16 cellular contexts compared by ENCODE assay signal in the genomic region with DNA sequence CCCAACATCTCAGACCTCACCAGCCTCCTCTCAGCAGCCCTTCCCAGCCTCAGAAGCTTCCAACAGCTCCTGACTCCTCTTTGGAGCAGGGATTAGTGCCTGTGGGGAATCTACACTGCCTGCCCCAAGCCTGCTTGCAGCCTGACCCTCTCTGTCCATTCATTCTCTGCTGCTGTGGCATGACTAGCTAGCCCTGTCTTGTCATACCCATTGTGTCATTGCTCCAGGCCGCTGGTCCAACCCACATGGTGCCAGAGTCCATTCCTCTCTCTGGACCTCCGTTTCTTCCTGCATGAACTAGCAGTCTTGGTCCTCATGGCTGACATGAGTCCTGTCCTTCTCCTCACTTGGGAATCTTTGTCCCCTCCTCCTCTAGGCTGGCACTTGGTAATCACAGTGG. TPM values are rescaled to one million over a fixed set of nuclear protein-coding genes. Genes with fewer than 3 reads are reported as not detected.
DNase-seq lines count a peak whose midpoint lies in the region; ATAC-seq, FAIRE-seq and TF ChIP-seq lines count a peak whose summit lies in the region.
"Had no signal": no experiment of that assay in that cellular context is flagged by ENCODE, and none has a peak within 500 bp of the region (broad histone marks: within the 10 kb centered on the region; RNA-seq: fewer than 3 reads in every experiment).

No MANE protein-coding gene starts in this region.

- ATAC-seq in IMR-90 (ENCODE audit: low read depth) (no peak), right lobe of liver (peak; percentile 16 to 74 (median 46)), GM19455 (IDR thresholded peaks at IDR 0.05; ENCODE audit: unreplicated experiment) (no peak)
- ATAC-seq: SK-N-SH treated with all-trans-retinoic acid at 6 μM for 48 hours had no signal

- no peak for TF ChIP-seq EP300 in H1 (IDR thresholded peaks at IDR 0.05; ENCODE audit: borderline replicate concordance in 1 of 2, low read depth in 2 of 2, low read length in 2 of 2)

- H2BK120ac ChIP-seq in IMR-90 (ENCODE audit: low read depth, low read length) (no peak overlapping the region), H1 (replicated peaks; ENCODE audit: low read depth, low read length) (no peak overlapping the region)

- DNase-seq in IMR-90 (no peak), H1 (ENCODE audit: low read depth in 1 of 2, low spot score in 2 of 2) (no peak), right lobe of liver (peak; percentile 25 to 45 (median 42)), small intestine (peak; percentile 77), UCSD-AML1 (lab: John Stamatoyannopoulos, UW; ENCODE audit: unreplicated experiment) (no peak), anterior cingulate cortex (lab: John Stamatoyannopoulos, UW) (no peak), RCC 7860 (ENCODE audit: low spot score) (no peak)
- DNase-seq: DMS79 treated with DMSO at 0.1 percent for 48 hours, GOT3, NCI-H1105 treated with DMSO at 0.1 percent for 48 hours, NCI-H1694, NCI-H2081 treated with DMSO at 0.1 percent for 48 hours, SHP77 treated with DMSO at 0.1 percent for 48 hours had no signal

- H2BK20ac ChIP-seq in IMR-90 (ENCODE audit: low read depth, low read length) = no peak overlapping the region
- H2BK20ac ChIP-seq in H1 (ENCODE audit: low read length) = no peak overlapping the region

- H3K27me3 ChIP-seq in IMR-90 (ENCODE audit: control insufficient read depth, insufficient read depth, low read length) (no peaks in the 10 kb centered on the region; the same call in 1 of the 2 replicates), H1 (replicated peaks in 1 of 4; ENCODE audit: control insufficient read depth in 3 of 4, extremely low read depth in 1 of 4, insufficient read depth in 3 of 4, low read length in 3 of 4) (no peaks in the 10 kb centered on the region), right lobe of liver (no peaks in the 10 kb centered on the region), small intestine (ENCODE audit: control insufficient read depth in 2 of 2, insufficient read depth in 2 of 2, low read length in 2 of 2) (no peaks in the 10 kb centered on the region)

- H3K4me1 ChIP-seq in IMR-90 (ENCODE audit: control insufficient read depth, insufficient read depth, low read length) (peaks cover 17% of the 10 kb centered on the region), H1 (replicated peaks in 1 of 4; ENCODE audit: control insufficient read depth in 3 of 4, insufficient read depth in 4 of 4, low read length in 3 of 4) (no peaks in the 10 kb centered on the region; a peak in 1 of 7 replicates), right lobe of liver (peaks cover 0 to 11% (median 3%) of the 10 kb centered on the region in 4 donors), small intestine (ENCODE audit: control insufficient read depth in 2 of 2, insufficient read depth in 1 of 2, low read depth in 1 of 2, low read length in 1 of 2) (no peaks in the 10 kb centered on the region)

- no peaks in the 10 kb centered on the region for H3K79me1 ChIP-seq in IMR-90 (ENCODE audit: low read depth in 1 of 2, low read length in 2 of 2)
- H3K79me1 ChIP-seq in H1 (ENCODE audit: low read depth, low read length) = no peaks in the 10 kb centered on the region

- H3K18ac ChIP-seq in IMR-90 (ENCODE audit: low read depth, low read length) = no peak overlapping the region
- no peak overlapping the region for H3K18ac ChIP-seq in H1 (ENCODE audit: extremely low read depth, low read length)

- peaks cover 9% of the 10 kb centered on the region for H3K9me1 ChIP-seq in IMR-90 (ENCODE audit: insufficient read depth, low read length)

- H3K14ac ChIP-seq in IMR-90 (replicated peaks; ENCODE audit: low read depth, low read length) = no peak overlapping the region
- no peak overlapping the region for H3K14ac ChIP-seq in H1 (ENCODE audit: insufficient read length)

- no peak overlapping the region for H2AK9ac ChIP-seq in IMR-90 (replicated peaks; ENCODE audit: low read depth, low read length, poor library complexity)

- in situ Hi-C loops in IMR-90 (cut with MboI; ENCODE audit: low sequenced_read_pairs) = no loop called here

- H3K27ac ChIP-seq in IMR-90 (ENCODE audit: insufficient read depth, low read length) = no peak overlapping the region
- no peak overlapping the region for H3K27ac ChIP-seq in H1 (ENCODE audit: low read depth, low read length)
- no peak overlapping the region for H3K27ac ChIP-seq in right lobe of liver
- H3K27ac ChIP-seq in small intestine (ENCODE audit: low read depth in 1 of 2, low read length in 1 of 2) = no peak overlapping the region

- H3K23ac ChIP-seq in IMR-90 (ENCODE audit: low read depth, low read length) (no peak overlapping the region), H1 (ENCODE audit: insufficient read length) (no peak overlapping the region)

- CTCF ChIA-PET in IMR-90 (lab: Yijun Ruan, JAX) (no interaction called here), H1 (lab: Charles Lee; ENCODE audit: partially characterized antibody) (interaction anchor here (1.3 to 1.5 kb wide), 2 partner anchors 9 to 10 kb away, joined by 4 read pairs; no protein-coding TSS in a partner anchor)

- H4K20me1 ChIP-seq in IMR-90 (ENCODE audit: insufficient read depth, low read length) (no peaks in the 10 kb centered on the region), H1 (replicated peaks in 1 of 2; ENCODE audit: control insufficient read depth in 1 of 2, insufficient read depth in 2 of 2, low read length in 2 of 2) (no peaks in the 10 kb centered on the region)

- H3K4me2 ChIP-seq in IMR-90 (ENCODE audit: low read depth, low read length) = no peak overlapping the region
- no peak overlapping the region for H3K4me2 ChIP-seq in H1 (ENCODE audit: insufficient read depth in 1 of 2, low read depth in 2 of 2, low read length in 2 of 2)

- no peak overlapping the region for H2BK12ac ChIP-seq in H1 (ENCODE audit: low read depth, low read length)

- H3K4me3 ChIP-seq in IMR-90 (ENCODE audit: insufficient read depth, low read depth, low read length) (no peak overlapping the region), H1 (ENCODE audit: extremely low read depth in 1 of 4, insufficient read depth in 2 of 4, low read depth in 3 of 4, low read length in 4 of 4) (no peak overlapping the region), right lobe of liver (no peak overlapping the region), small intestine (ENCODE audit: low read depth in 1 of 2, low read length in 2 of 2) (no peak overlapping the region)
- H3K4me3 ChIP-seq: K562 had no signal

- TF ChIP-seq CTCF in IMR-90 (conservative IDR thresholded peaks at IDR 0.05; ENCODE audit: low read depth, low read length) = no peak
- no peak for TF ChIP-seq CTCF in H1 (IDR thresholded peaks at IDR 0.05; ENCODE audit: control extremely low read depth in 1 of 3, insufficient read depth in 1 of 3, low read depth in 1 of 3, low read length in 3 of 3)
- TF ChIP-seq CTCF in right lobe of liver (IDR thresholded peaks at IDR 0.05) = no peak

- no peak overlapping the region for H4K5ac ChIP-seq in IMR-90 (ENCODE audit: low read depth, low read length)
- no peak overlapping the region for H4K5ac ChIP-seq in H1 (ENCODE audit: insufficient read length, low read depth, low read length)

- 100% methylated on average over 2 of the region's 2 CpGs; no CpG with 5 or more reads in 1 of the 2 experiments for WGBS in IMR-90 (ENCODE audit: extremely low coverage in 2 of 2, insufficient read length in 1 of 2), 2 experiments
- WGBS in H1 (ENCODE audit: extremely low coverage in 1 of 2, insufficient coverage in 1 of 2, insufficient read length in 1 of 2, insufficient replicate concordance in 2 of 2, low coverage in 1 of 2, low lambda C conversion rate in 2 of 2, missing lambda C conversion rate in 1 of 2), 2 experiments = 86% methylated on average over 2 of the region's 2 CpGs; no CpG with 5 or more reads in 1 of the 2 experiments
- 30% methylated on average over 2 of the region's 2 CpGs for WGBS in right lobe of liver (ENCODE audit: insufficient coverage, low coverage, low lambda C conversion rate, missing lambda C conversion rate)
- WGBS in small intestine, 3 donors = 23 to 62% (median 43%) methylated on average over 2 of the region's 2 CpGs

- TF ChIP-seq RAD21 in IMR-90 (IDR thresholded peaks at IDR 0.05; ENCODE audit: low read length) = no peak
- TF ChIP-seq RAD21 in H1 (IDR thresholded peaks at IDR 0.05 in 1 of 2, conservative IDR thresholded peaks at IDR 0.05 in 1 of 2; ENCODE audit: low read depth in 2 of 2, low read length in 2 of 2) = no peak

- H3K9me3 ChIP-seq in IMR-90 (ENCODE audit: control insufficient read depth, insufficient read depth, low read length) (peaks cover 14% of the 10 kb centered on the region), H1 (ENCODE audit: insufficient read depth in 2 of 2, low read depth in 1 of 2, low read length in 1 of 2) (peaks cover 2 to 3% of the 10 kb centered on the region in 2 experiments; a peak in 1 of 4 replicates), right lobe of liver (no peaks in the 10 kb centered on the region), small intestine (ENCODE audit: control insufficient read depth, low read depth) (no peaks in the 10 kb centered on the region)

- BruUV-seq in IMR-90 (replicated peaks; lab: Mats Ljungman, UMichigan) = no TSS peak

- no peak for FAIRE-seq in H1 (lab: Jason Lieb, UNC)
- no peak for FAIRE-seq in small intestine (lab: Jason Lieb, UNC)
- FAIRE-seq in RCC 7860 (lab: Jason Lieb, UNC) = no peak
- FAIRE-seq: K562 had no signal

- H2AFZ ChIP-seq in IMR-90 (replicated peaks; ENCODE audit: low read length, poor library complexity) (peak overlapping the region; percentile 14), H1 (ENCODE audit: low read length) (no peak overlapping the region)

- H3K23me2 ChIP-seq in H1 (ENCODE audit: low read depth, low read length) = no peaks in the 10 kb centered on the region

- dilution Hi-C loops in IMR-90 (cut with HindIII; ENCODE audit: low sequenced_read_pairs, unreplicated experiment) = no loop called here

- TF ChIP-seq POLR2A in IMR-90 (IDR thresholded peaks at IDR 0.05; ENCODE audit: low read depth, low read length) (no peak), H1 (IDR thresholded peaks at IDR 0.05; ENCODE audit: control extremely low read depth in 1 of 2, low read depth in 2 of 2, low read length in 2 of 2) (no peak), right lobe of liver (IDR thresholded peaks at IDR 0.05) (no peak)

- H4K91ac ChIP-seq in IMR-90 (ENCODE audit: insufficient read depth, low read depth, low read length) (no peak overlapping the region), H1 (replicated peaks; ENCODE audit: insufficient read length, low read length) (no peak overlapping the region)

- H3K4ac ChIP-seq in IMR-90 (ENCODE audit: low read depth, low read length) (no peak overlapping the region), H1 (replicated peaks; ENCODE audit: insufficient read length, low read depth, low read length) (no peak overlapping the region)

- no peak overlapping the region for H4K8ac ChIP-seq in IMR-90 (ENCODE audit: low read depth in 2 of 2, low read length in 2 of 2)
- no peak overlapping the region for H4K8ac ChIP-seq in H1 (ENCODE audit: extremely low read depth, insufficient read depth, low read length)

- no peaks in the 10 kb centered on the region for H3K79me2 ChIP-seq in H1 (ENCODE audit: control insufficient read depth in 1 of 2, insufficient read depth in 2 of 2, low read length in 2 of 2)

- H3K9ac ChIP-seq in IMR-90 (ENCODE audit: low read depth, low read length) (no peak overlapping the region), H1 (replicated peaks in 1 of 4; ENCODE audit: extremely low read depth in 1 of 4, low read depth in 3 of 4, low read length in 3 of 4) (no peak overlapping the region)

- no peak overlapping the region for H2BK15ac ChIP-seq in IMR-90 (ENCODE audit: low read depth, low read length)
- H2BK15ac ChIP-seq in H1 (ENCODE audit: low read length) = 0 out of 2 replicates have a peak overlapping the region, but pooled peaks have one; percentile 18

- intact Hi-C loops in IMR-90 (cut with micrococcal nuclease) (no loop called here), right lobe of liver (cut with DNase I) (no loop called here)

- H3K56ac ChIP-seq in IMR-90 (ENCODE audit: extremely low read depth, insufficient read depth, low read length) (no peak overlapping the region), H1 (replicated peaks; ENCODE audit: insufficient read length, low read depth, low read length) (no peak overlapping the region)

- H2BK5ac ChIP-seq in IMR-90 (ENCODE audit: low read depth, low read length, poor library complexity, severe bottlenecking) (no peak overlapping the region), H1 (ENCODE audit: low read depth, low read length) (no peak overlapping the region)

- H3K36me3 ChIP-seq in IMR-90 (ENCODE audit: control insufficient read depth, insufficient read depth, low read length) (no peaks in the 10 kb centered on the region), H1 (ENCODE audit: control insufficient read depth in 2 of 4, insufficient read depth in 4 of 4, low read length in 3 of 4) (no peaks in the 10 kb centered on the region), right lobe of liver (no peaks in the 10 kb centered on the region), small intestine (ENCODE audit: control insufficient read depth in 2 of 2, insufficient read depth in 2 of 2, low read length in 2 of 2) (no peaks in the 10 kb centered on the region)

- no peak overlapping the region for H2AK5ac ChIP-seq in IMR-90 (ENCODE audit: low read depth, low read length)
- H2AK5ac ChIP-seq in H1 (ENCODE audit: low read depth, low read length) = no peak overlapping the region

- POLR2A ChIA-PET in IMR-90 (lab: Charles Lee; ENCODE audit: unreplicated experiment) = no interaction called here
- POLR2A ChIA-PET in H1 (lab: Charles Lee; ENCODE audit: partially characterized antibody) = interaction anchor here (1.0 kb wide), 1 partner anchor 12 kb away, joined by 7 read pairs; no protein-coding TSS in a partner anchor

RNA-seq across cellular contexts. Expression of a gene that starts 12.8 kb away (rescaled TPM):
- total RNA-seq in IMR-90 (2012; rRNA removed) (7.5 and 8.1 TPM in 2 replicates), right lobe of liver (100 to 1,000 TPM; 105 to 165 (median 131) TPM)
- polyA plus RNA-seq in IMR-90 (2012; rRNA removed) (17.9 and 19.0 TPM in 2 replicates), H1 (2011; rRNA removed) (9.8 and 21.0 TPM in 2 replicates), small intestine (10 to 100 TPM; 30.8 to 48.3 (median 34.7) TPM)
- 7.8 and 17.6 TPM in 2 replicates for polyA plus RNA-seq in IMR-90 (2012; cell fraction: cytosol; rRNA removed)
- polyA plus RNA-seq in IMR-90 (2012; cell fraction: nucleus; rRNA removed; ENCODE audit: low replicate concordance) = 11.2 and 21.7 TPM in 2 replicates
- 28.1 and 29.4 TPM in 2 replicates for total RNA-seq in H1 (2021; fragmentation: NEBNext Ultra II Directional; extraction: Animal tissue kit (Norgen Biotek cat#: 25700))
- polyA plus RNA-seq in H1 (2011; cell fraction: cytosol; rRNA removed) = 14.3 TPM
- polyA plus RNA-seq in H1 (2011; cell fraction: nucleus; rRNA removed) = 27.1 TPM
- 14.2 to 23.4 TPM (median 21.5 TPM) in 4 replicates for polyA plus RNA-seq in H1 (2012, experiment 1 of 2)
- 17.1 TPM for polyA plus RNA-seq in H1 (2012, experiment 2 of 2)
- polyA plus RNA-seq in H1 (2013, experiment 1 of 2) = 14.4 TPM
- 14.7 TPM for polyA plus RNA-seq in H1 (2013, experiment 2 of 2)
- 9.7 and 12.2 TPM in 2 replicates for polyA minus RNA-seq in H1 (2011; rRNA and poly(A)+ RNA removed)
- 14.5 TPM for polyA minus RNA-seq in H1 (2011; cell fraction: cytosol; rRNA and poly(A)+ RNA removed)
- polyA minus RNA-seq in H1 (2011; cell fraction: nucleus; rRNA and poly(A)+ RNA removed) = 13.4 TPM

Comparison
In these comparisons a context has a peak if more than half of its experiments do, and no peak if none do; other contexts are left out.
1. ATAC-seq: peak in right lobe of liver (4 of 4); none in IMR-90 (single experiment) and GM19455 (single experiment).
2. DNase-seq: peak in right lobe of liver (3 of 3) and small intestine (single experiment); none in IMR-90 (single experiment), H1 (0 of 2), UCSD-AML1 (single experiment), anterior cingulate cortex (0 of 58) and RCC 7860 (single experiment).